Comparison of ENCODE assay signal across 10 cellular contexts in genomic region chr5:5437227-5438172, GRCh38. TPM values are rescaled to one million over a fixed set of nuclear protein-coding genes. Genes with fewer than 3 reads are reported as not detected.
DNase-seq lines count a peak whose midpoint lies in the region; ATAC-seq and TF ChIP-seq lines count a peak whose summit lies in the region.
"Had no signal": no experiment of that assay in that cellular context is flagged by ENCODE, and none has a peak within 500 bp of the region (broad histone marks: within the 10 kb centered on the region; RNA-seq: fewer than 3 reads in every experiment).

No MANE protein-coding gene starts in this region.

- no peak for ATAC-seq in activated CD8-positive, alpha-beta T cell treated with anti-CD3 and anti-CD28 coated beads for 36 hours
- ATAC-seq in activated CD8-positive, alpha-beta T cell treated with anti-CD3 and anti-CD28 coated beads, Interleukin-2, amount 10 ng/mL, durations not matched to agents 7 days and 5 days = no peak
- ATAC-seq in GM21447 (IDR thresholded peaks at IDR 0.05; ENCODE audit: unreplicated experiment) (peak; percentile 49), HG03460 (IDR thresholded peaks at IDR 0.05; ENCODE audit: unreplicated experiment) (peak; percentile 56), naive B cell (ENCODE audit: low read depth in 2 of 2) (no peak), HG02840 (IDR thresholded peaks at IDR 0.05; ENCODE audit: low FRiP score, unreplicated experiment) (no peak), GM18907 (IDR thresholded peaks at IDR 0.05; ENCODE audit: unreplicated experiment) (no peak)

- no peak overlapping the region for H3K4me3 ChIP-seq in H7 (ENCODE audit: insufficient read depth, low read depth, low read length)
- H3K4me3 ChIP-seq: SJCRH30, smooth muscle cell had no signal

- H3K27me3 Mint-ChIP-seq in activated CD8-positive, alpha-beta T cell treated with anti-CD3 and anti-CD28 coated beads for 36 hours = no peaks in the 10 kb centered on the region
- no peaks in the 10 kb centered on the region for H3K27me3 Mint-ChIP-seq in activated CD8-positive, alpha-beta T cell treated with anti-CD3 and anti-CD28 coated beads, Interleukin-2, amount 10 ng/mL, durations not matched to agents 7 days and 5 days (ENCODE audit: low read depth)
- H3K27me3 Mint-ChIP-seq in naive B cell = no peaks in the 10 kb centered on the region

- H3K4me1 Mint-ChIP-seq in activated CD8-positive, alpha-beta T cell treated with anti-CD3 and anti-CD28 coated beads for 36 hours (ENCODE audit: low read depth) = peaks cover 37% of the 10 kb centered on the region
- H3K4me1 Mint-ChIP-seq in activated CD8-positive, alpha-beta T cell treated with anti-CD3 and anti-CD28 coated beads, Interleukin-2, amount 10 ng/mL, durations not matched to agents 7 days and 5 days (ENCODE audit: low read depth) = peaks cover 13% of the 10 kb centered on the region
- H3K4me1 Mint-ChIP-seq in naive B cell = peaks cover 5 to 9% (median 7%) of the 10 kb centered on the region in 3 donors

- no peaks in the 10 kb centered on the region for H3K9me3 Mint-ChIP-seq in activated CD8-positive, alpha-beta T cell treated with anti-CD3 and anti-CD28 coated beads for 36 hours
- no peaks in the 10 kb centered on the region for H3K9me3 Mint-ChIP-seq in activated CD8-positive, alpha-beta T cell treated with anti-CD3 and anti-CD28 coated beads, Interleukin-2, amount 10 ng/mL, durations not matched to agents 7 days and 5 days (ENCODE audit: insufficient read depth)
- no peaks in the 10 kb centered on the region for H3K9me3 Mint-ChIP-seq in naive B cell

- H3K27ac Mint-ChIP-seq in activated CD8-positive, alpha-beta T cell treated with anti-CD3 and anti-CD28 coated beads for 36 hours = peak overlapping the region; percentile 73
- no peak overlapping the region for H3K27ac Mint-ChIP-seq in activated CD8-positive, alpha-beta T cell treated with anti-CD3 and anti-CD28 coated beads, Interleukin-2, amount 10 ng/mL, durations not matched to agents 7 days and 5 days
- H3K27ac Mint-ChIP-seq in naive B cell = peak overlapping the region in 4 of 6 donors; percentile 32 to 66 (median 49)

- CTCF ChIA-PET in activated CD8-positive, alpha-beta T cell treated with anti-CD3 and anti-CD28 coated beads for 36 hours (lab: Charles Lee) = no interaction called here
- CTCF ChIA-PET in activated CD8-positive, alpha-beta T cell treated with anti-CD3 and anti-CD28 coated beads, Interleukin-2, amount 10 ng/mL, durations not matched to agents 7 days and 5 days (lab: Charles Lee) = no interaction called here

- no peak for DNase-seq in activated CD8-positive, alpha-beta T cell treated with anti-CD3 and anti-CD28 coated beads for 36 hours
- no peak for DNase-seq in activated CD8-positive, alpha-beta T cell treated with anti-CD3 and anti-CD28 coated beads, Interleukin-2, amount 10 ng/mL, durations not matched to agents 7 days and 5 days
- DNase-seq in naive B cell = no peak
- no peak for DNase-seq in H7
- DNase-seq: SJCRH30 had no signal

- intact Hi-C loops in activated CD8-positive, alpha-beta T cell treated with anti-CD3 and anti-CD28 coated beads for 36 hours (cut with micrococcal nuclease) = no loop called here

- no peaks in the 10 kb centered on the region for H3K36me3 ChIP-seq in H7 (replicated peaks; ENCODE audit: control insufficient read depth, insufficient read depth, low read length)
- H3K36me3 ChIP-seq: SJCRH30 had no signal

- no peaks in the 10 kb centered on the region for H3K27me3 ChIP-seq in H7 (ENCODE audit: control insufficient read depth, insufficient read depth, low read length)
- H3K27me3 ChIP-seq: SJCRH30 had no signal

- H3K4me3 Mint-ChIP-seq in activated CD8-positive, alpha-beta T cell treated with anti-CD3 and anti-CD28 coated beads for 36 hours = no peak overlapping the region
- no peak overlapping the region for H3K4me3 Mint-ChIP-seq in activated CD8-positive, alpha-beta T cell treated with anti-CD3 and anti-CD28 coated beads, Interleukin-2, amount 10 ng/mL, durations not matched to agents 7 days and 5 days
- H3K4me3 Mint-ChIP-seq in naive B cell = no peak overlapping the region

- H3K36me3 Mint-ChIP-seq in activated CD8-positive, alpha-beta T cell treated with anti-CD3 and anti-CD28 coated beads for 36 hours (ENCODE audit: low read depth) = peaks cover 9% of the 10 kb centered on the region
- peaks cover 18% of the 10 kb centered on the region for H3K36me3 Mint-ChIP-seq in activated CD8-positive, alpha-beta T cell treated with anti-CD3 and anti-CD28 coated beads, Interleukin-2, amount 10 ng/mL, durations not matched to agents 7 days and 5 days (ENCODE audit: low read depth)
- peaks cover 0 to 24% of the 10 kb centered on the region in 2 donors for H3K36me3 Mint-ChIP-seq in naive B cell

- TF ChIP-seq CTCF in activated CD8-positive, alpha-beta T cell treated with anti-CD3 and anti-CD28 coated beads for 36 hours (IDR thresholded peaks at IDR 0.05) = no peak

- POLR2A ChIA-PET in activated CD8-positive, alpha-beta T cell treated with anti-CD3 and anti-CD28 coated beads for 36 hours (lab: Charles Lee) = interaction anchor here (1.0 to 2.7 kb wide), 3 partner anchors 14 to 25 kb away, joined by 3 to 9 read pairs (median 3); partner anchors contain the start of gene ICE1
- POLR2A ChIA-PET in activated CD8-positive, alpha-beta T cell treated with anti-CD3 and anti-CD28 coated beads, Interleukin-2, amount 10 ng/mL, durations not matched to agents 7 days and 5 days (lab: Charles Lee) = interaction anchor here (0.6 to 1.1 kb wide), 3 partner anchors 13 to 15 kb away, joined by 3 to 4 read pairs (median 3); partner anchors contain the start of gene ICE1

RNA-seq across cellular contexts. Expression of gene ICE1, which starts 15.0 kb away (rescaled TPM):
- total RNA-seq in activated CD8-positive, alpha-beta T cell treated with anti-CD3 and anti-CD28 coated beads for 36 hours = 10 to 100 TPM; 29.0 to 29.5 TPM
- 10 to 100 TPM; 30.2 to 30.4 TPM for total RNA-seq in activated CD8-positive, alpha-beta T cell treated with anti-CD3 and anti-CD28 coated beads, Interleukin-2, amount 10 ng/mL, durations not matched to agents 7 days and 5 days
- 10 to 100 TPM in 5 of 6 donors, 1 to 10 TPM in 1; 5.0 to 19.1 (median 13.4) TPM for polyA plus RNA-seq in naive B cell (ENCODE audit: low read depth in 6 of 6)
- total RNA-seq in H7 (2014; rRNA removed; shearing (Covaris generic)) = 20.3 and 29.4 TPM in 2 replicates

Comparison
In these comparisons a context has a peak if more than half of its experiments do, and no peak if none do; other contexts are left out.
1. ATAC-seq: peak in GM21447 (single experiment) and HG03460 (single experiment); none in activated CD8-positive, alpha-beta T cell treated with anti-CD3 and anti-CD28 coated beads for 36 hours (single experiment), activated CD8-positive, alpha-beta T cell treated with anti-CD3 and anti-CD28 coated beads, Interleukin-2, amount 10 ng/mL, durations not matched to agents 7 days and 5 days (single experiment), naive B cell (0 of 2), HG02840 (single experiment) and GM18907 (single experiment).